12 cellular contexts compared by ENCODE assay signal in genomic region chr3:140816372-140816771, GRCh38.
DNase-seq lines count a peak whose midpoint lies in the region; ATAC-seq and TF ChIP-seq lines count a peak whose summit lies in the region.
"Had no signal": no experiment of that assay in that cellular context is flagged by ENCODE, and none has a peak within 500 bp of the region (broad histone marks: within the 10 kb centered on the region; RNA-seq: fewer than 3 reads in every experiment).

No MANE protein-coding gene starts in this region.

- no peaks in the 10 kb centered on the region for H3K79me2 ChIP-seq in OCI-LY7 (ENCODE audit: insufficient read depth, low read depth, low read length)

- ATAC-seq in GM18873 (IDR thresholded peaks at IDR 0.05; ENCODE audit: low FRiP score, unreplicated experiment) = peak; percentile 78
- peak; percentile 97 for ATAC-seq in GM21723 (IDR thresholded peaks at IDR 0.05; ENCODE audit: unreplicated experiment)
- ATAC-seq in HG03196 (IDR thresholded peaks at IDR 0.05; ENCODE audit: unreplicated experiment) = peak; percentile 90
- no peak for ATAC-seq in SK-N-SH treated with all-trans-retinoic acid at 6 μM for 48 hours
- ATAC-seq in omental fat pad (ENCODE audit: low FRiP score) = no peak

- H3K9me3 ChIP-seq in OCI-LY7 (ENCODE audit: low read length) (peaks cover 40% of the 10 kb centered on the region; the same call in 1 of the 2 replicates), vagina (peaks cover 6% of the 10 kb centered on the region)

- TF ChIP-seq CTCF in OCI-LY7 (conservative IDR thresholded peaks at IDR 0.05; ENCODE audit: low read length) (no peak), vagina (IDR thresholded peaks at IDR 0.05) (no peak), omental fat pad (IDR thresholded peaks at IDR 0.05) (no peak), CD14-positive monocyte (IDR thresholded peaks at IDR 0.05) (no peak)

- H3K27me3 ChIP-seq in vagina = no peaks in the 10 kb centered on the region

- BruUV-seq in OCI-LY7 (replicated peaks; lab: Mats Ljungman, UMichigan) = no TSS peak

- H4K20me1 ChIP-seq in OCI-LY7 (ENCODE audit: insufficient read depth, low read length) = no peaks in the 10 kb centered on the region

- CTCF ChIA-PET in OCI-LY7 (lab: Charles Lee; ENCODE audit: unreplicated experiment) = no interaction called here

- H3K36me3 ChIP-seq in OCI-LY7 (ENCODE audit: insufficient read depth, low read length) (peaks cover 2% of the 10 kb centered on the region; the same call in 1 of the 2 replicates), vagina (no peaks in the 10 kb centered on the region)

- intact Hi-C loops in OCI-LY7 (cut with micrococcal nuclease; ENCODE audit: unreplicated experiment) = loop anchor here (2.0 kb wide), 1 partner anchor 60 kb away; no protein-coding TSS in a partner anchor
- intact Hi-C loops in vagina (cut with DNase I) = no loop called here
- intact Hi-C loops in CD14-positive monocyte (cut with micrococcal nuclease) = no loop called here

- H3K4me1 ChIP-seq in OCI-LY7 (ENCODE audit: insufficient read depth, low read length, poor library complexity, severe bottlenecking) (peaks cover 22% of the 10 kb centered on the region), vagina (no peaks in the 10 kb centered on the region)

- peaks cover 0 to 3% of the 10 kb centered on the region in 2 donors for H3K36me3 Mint-ChIP-seq in CD14-positive monocyte
- H3K36me3 Mint-ChIP-seq: immature natural killer cell had no signal

- H2AFZ ChIP-seq in OCI-LY7 (ENCODE audit: low read length) = peak overlapping the region; percentile 15; the same call in 1 of the 2 replicates

- DNase-seq in OCI-LY7 (ENCODE audit: low spot score) (peak; percentile 78), vagina (ENCODE audit: extremely low spot score in 2 of 2) (no peak), omental fat pad (ENCODE audit: low spot score) (no peak), CD14-positive monocyte (ENCODE audit: low spot score) (no peak)
- DNase-seq: activated T-cell treated with anti-CD3 and anti-CD28 coated beads, Interleukin-2, amount 50 U/mL, for 1 hour; DMS 273 treated with DMSO at 0.1 percent for 48 hours; immature natural killer cell; NCI-H82 had no signal

- no peak for TF ChIP-seq POLR2A in vagina (IDR thresholded peaks at IDR 0.05)

- no peaks in the 10 kb centered on the region for H3K27me3 Mint-ChIP-seq in CD14-positive monocyte (ENCODE audit: low read depth in 3 of 3)

- H3K4me1 Mint-ChIP-seq in CD14-positive monocyte = peaks cover 8% of the 10 kb centered on the region
- H3K4me1 Mint-ChIP-seq: immature natural killer cell had no signal

- H3K4me3 Mint-ChIP-seq in CD14-positive monocyte = peak overlapping the region in 1 of 2 donors; percentile 30
- H3K4me3 Mint-ChIP-seq: immature natural killer cell had no signal

- H3K4me3 ChIP-seq in OCI-LY7 (ENCODE audit: low read depth, low read length, poor library complexity, severe bottlenecking) (peak overlapping the region; percentile 2), vagina (no peak overlapping the region)

- POLR2A ChIA-PET in OCI-LY7 (lab: Charles Lee) = interaction anchor here (0.6 to 1.4 kb wide), 8 partner anchors 14 to 230 kb away, joined by 3 to 13 read pairs (median 4); no protein-coding TSS in a partner anchor

- no peak overlapping the region for H3K27ac Mint-ChIP-seq in CD14-positive monocyte
- H3K27ac Mint-ChIP-seq: immature natural killer cell had no signal

- peak overlapping the region; percentile 39 for H3K27ac ChIP-seq in OCI-LY7 (ENCODE audit: low read depth, low read length, poor library complexity, severe bottlenecking)
- H3K27ac ChIP-seq in vagina = no peak overlapping the region

- no peaks in the 10 kb centered on the region for H3K9me2 ChIP-seq in OCI-LY7 (ENCODE audit: insufficient read depth, low read length)

- peak overlapping the region; percentile 36 for H3K4me2 ChIP-seq in OCI-LY7 (ENCODE audit: low read length)

- H3K9me3 Mint-ChIP-seq in CD14-positive monocyte = peaks cover 2 to 13% (median 7%) of the 10 kb centered on the region in 7 donors

TF ChIP-seq in SK-N-SH treated with all-trans-retinoic acid at 6 μM for 48 hours, 23 proteins besides CTCF, POLR2A, EP300 and RAD21:
- no peak for TF ChIP-seq PATZ1 (CRISPR knock-in tag; IDR thresholded peaks at IDR 0.05; ENCODE audit: borderline replicate concordance)
- no peak for TF ChIP-seq PPARA (CRISPR knock-in tag; IDR thresholded peaks at IDR 0.05; ENCODE audit: borderline replicate concordance)
- TF ChIP-seq ZFP3 (CRISPR knock-in tag; IDR thresholded peaks at IDR 0.05) = no peak
- no peak for TF ChIP-seq OSR1 (CRISPR knock-in tag; IDR thresholded peaks at IDR 0.05)
- TF ChIP-seq ZFP30 (CRISPR knock-in tag; IDR thresholded peaks at IDR 0.05) = no peak
- no peak for TF ChIP-seq BACH2 (CRISPR knock-in tag; IDR thresholded peaks at IDR 0.05; ENCODE audit: borderline replicate concordance)
- TF ChIP-seq CSRNP3 (CRISPR knock-in tag; IDR thresholded peaks at IDR 0.05) = no peak
- TF ChIP-seq ISL1 (CRISPR knock-in tag; IDR thresholded peaks at IDR 0.05) = no peak
- no peak for TF ChIP-seq TCF4 (CRISPR knock-in tag; IDR thresholded peaks at IDR 0.05; ENCODE audit: borderline replicate concordance)

Comparison
In these comparisons a context has a peak if more than half of its experiments do, and no peak if none do; other contexts are left out.
1. ATAC-seq: peak in GM18873 (single experiment), GM21723 (single experiment) and HG03196 (single experiment); none in SK-N-SH treated with all-trans-retinoic acid at 6 μM for 48 hours (single experiment) and omental fat pad (single experiment).